In genomic region chr11:85827768-85828639, GRCh38 we compare ENCODE assay signal across 8 cellular contexts. TPM values are rescaled to one million over a fixed set of nuclear protein-coding genes. Genes with fewer than 3 reads are reported as not detected.
A peak's percentile ranks its signal among the peaks of the same experiment; 100 is the strongest.
DNase-seq lines count a peak whose midpoint lies in the region; ATAC-seq and FAIRE-seq lines count a peak whose summit lies in the region.

No MANE protein-coding gene starts in this region.

- DNase-seq in ELR (ENCODE audit: low read depth) (peak; percentile 86), RCC 7860 (ENCODE audit: low spot score) (peak; percentile 73), sciatic nerve (ENCODE audit: low spot score) (no peak), midbrain (lab: John Stamatoyannopoulos, UW) (no peak), NOMO-1 (lab: John Stamatoyannopoulos, UW; ENCODE audit: unreplicated experiment in 2 of 2) (no peak), NOMO-1 treated with dmso at 0.1 percent for 144 hours (lab: John Stamatoyannopoulos, UW; ENCODE audit: unreplicated experiment) (no peak)

- intact Hi-C loops in sciatic nerve (cut with DNase I), result no loop called here

- ATAC-seq in sciatic nerve, result peak; percentile 15
- ATAC-seq in HG03342 (IDR thresholded peaks at IDR 0.05; ENCODE audit: unreplicated experiment), result no peak

- peak; percentile 74 for FAIRE-seq in RCC 7860 (lab: Jason Lieb, UNC)
- FAIRE-seq in endometrium (lab: Jason Lieb, UNC), result peak; percentile 4

RNA-seq across cellular contexts. Expression of gene SYTL2, which starts 17.1 kb away (rescaled TPM):
- 24.6 TPM for total RNA-seq in sciatic nerve

RNA-seq across cellular contexts. Expression of gene CCDC83, which starts 27.2 kb away (rescaled TPM):
- not detected for total RNA-seq in sciatic nerve

Comparison
In these comparisons a context has a peak if more than half of its experiments do, and no peak if none do; other contexts are left out.
1. DNase-seq: peak in ELR (single experiment) and RCC 7860 (single experiment); none in sciatic nerve (single experiment), midbrain (single experiment), NOMO-1 (0 of 2) and NOMO-1 treated with dmso at 0.1 percent for 144 hours (single experiment).